In the genomic region with DNA sequence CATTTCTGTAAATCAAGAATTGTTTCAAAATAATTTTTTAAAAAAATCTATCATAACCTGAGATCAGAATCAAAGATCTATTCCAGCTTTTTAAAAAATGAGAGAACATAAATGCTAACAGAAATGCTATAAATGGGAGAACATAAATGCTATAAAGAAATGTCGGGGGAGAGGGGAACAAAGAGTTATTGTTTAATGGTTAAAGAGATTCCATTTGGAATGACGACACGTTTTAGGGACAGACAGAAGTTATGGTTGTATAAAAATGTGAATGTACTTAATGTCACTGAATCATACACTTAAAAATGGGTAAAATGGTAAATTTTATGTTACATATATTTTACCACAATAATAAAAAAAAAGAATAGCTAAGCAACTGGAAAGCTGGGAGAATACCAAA, we compare ENCODE assay signal across 14 cellular contexts.
A peak's percentile ranks its signal among the peaks of the same experiment; 100 is the strongest.
DNase-seq lines count a peak whose midpoint lies in the region; ATAC-seq and TF ChIP-seq lines count a peak whose summit lies in the region.
"Had no signal": no experiment of that assay in that cellular context is flagged by ENCODE, and none has a peak within 500 bp of the region (broad histone marks: within the 10 kb centered on the region; RNA-seq: fewer than 3 reads in every experiment).

No MANE protein-coding gene starts in this region.

- H3K36me3 ChIP-seq in uterus = no peaks in the 10 kb centered on the region

- H3K27me3 Mint-ChIP-seq in activated T-cell treated with anti-CD3 and anti-CD28 coated beads, Interleukin-2, amount 50 U/mL, for 72 hours (ENCODE audit: low read depth) = no peaks in the 10 kb centered on the region
- no peaks in the 10 kb centered on the region for H3K27me3 Mint-ChIP-seq in T-helper 17 cell
- H3K27me3 Mint-ChIP-seq in stimulated activated memory B cell treated with anti-CD40 and anti-IgM and Interleukin-4, amounts not matched to agents 10 μg/mL and 1 μg/mL and 100 μg/mL, for 72 hours = no peaks in the 10 kb centered on the region
- H3K27me3 Mint-ChIP-seq: CD8-positive, alpha-beta memory T cell had no signal

- no peaks in the 10 kb centered on the region for H3K27me3 ChIP-seq in uterus

- peaks cover 0 to 7% of the 10 kb centered on the region in 2 donors for H3K36me3 Mint-ChIP-seq in activated T-cell treated with anti-CD3 and anti-CD28 coated beads, Interleukin-2, amount 50 U/mL, for 72 hours (ENCODE audit: insufficient read depth in 2 of 2)
- peaks cover 6% of the 10 kb centered on the region for H3K36me3 Mint-ChIP-seq in T-helper 17 cell (ENCODE audit: low read depth)
- peaks cover 6% of the 10 kb centered on the region for H3K36me3 Mint-ChIP-seq in stimulated activated memory B cell treated with anti-CD40 and anti-IgM and Interleukin-4, amounts not matched to agents 10 μg/mL and 1 μg/mL and 100 μg/mL, for 72 hours

- H3K9me3 ChIP-seq in T-helper 17 cell (ENCODE audit: control insufficient read depth, low read length, poor library complexity, severe bottlenecking) = no peaks in the 10 kb centered on the region
- no peaks in the 10 kb centered on the region for H3K9me3 ChIP-seq in uterus

- H3K27ac Mint-ChIP-seq in activated T-cell treated with anti-CD3 and anti-CD28 coated beads, Interleukin-2, amount 50 U/mL, for 72 hours = peak overlapping the region; percentile 68
- peak overlapping the region; percentile 81 for H3K27ac Mint-ChIP-seq in T-helper 17 cell
- no peak overlapping the region for H3K27ac Mint-ChIP-seq in stimulated activated memory B cell treated with anti-CD40 and anti-IgM and Interleukin-4, amounts not matched to agents 10 μg/mL and 1 μg/mL and 100 μg/mL, for 72 hours
- H3K27ac Mint-ChIP-seq: H9 had no signal

- H3K27ac ChIP-seq in uterus = no peak overlapping the region
- H3K27ac ChIP-seq: 22Rv1 had no signal

- H3K4me1 ChIP-seq in uterus = no peaks in the 10 kb centered on the region

- no peak for DNase-seq in activated T-cell treated with anti-CD3 and anti-CD28 coated beads, Interleukin-2, amount 50 U/mL, for 72 hours
- DNase-seq in activated T-cell treated with anti-CD3 and anti-CD28 coated beads for 4 hours (no peak), T-helper 17 cell (no peak), medulla oblongata (ENCODE audit: extremely low spot score) (peak; percentile 12), superior temporal gyrus (ENCODE audit: extremely low spot score) (peak; percentile 41), uterus (no peak)
- DNase-seq in stimulated activated CD4-positive, alpha-beta T cell treated with anti-CD3 and anti-CD28 coated beads, Interleukin-15, amount 100 ng/mL, for 24 hours = no peak
- DNase-seq: CD8-positive, alpha-beta memory T cell; DMS 273 treated with DMSO at 0.1 percent for 48 hours; GOT3; H9 had no signal

- no peak overlapping the region for H3K4me3 Mint-ChIP-seq in activated T-cell treated with anti-CD3 and anti-CD28 coated beads, Interleukin-2, amount 50 U/mL, for 72 hours
- no peak overlapping the region for H3K4me3 Mint-ChIP-seq in T-helper 17 cell
- no peak overlapping the region for H3K4me3 Mint-ChIP-seq in stimulated activated memory B cell treated with anti-CD40 and anti-IgM and Interleukin-4, amounts not matched to agents 10 μg/mL and 1 μg/mL and 100 μg/mL, for 72 hours
- H3K4me3 Mint-ChIP-seq: CD14-positive monocyte; CD8-positive, alpha-beta memory T cell; H9 had no signal

- intact Hi-C loops in uterus (cut with DNase I; ENCODE audit: low total_unique reads) = no loop called here

- H3K4me3 ChIP-seq in uterus = no peak overlapping the region

- no peak for TF ChIP-seq POLR2A in uterus (IDR thresholded peaks at IDR 0.05)

- no peak for TF ChIP-seq CTCF in uterus (IDR thresholded peaks at IDR 0.05)

- H3K4me1 Mint-ChIP-seq in activated T-cell treated with anti-CD3 and anti-CD28 coated beads, Interleukin-2, amount 50 U/mL, for 72 hours (ENCODE audit: low read depth) = peaks cover 4% of the 10 kb centered on the region
- peaks cover 9% of the 10 kb centered on the region for H3K4me1 Mint-ChIP-seq in T-helper 17 cell
- H3K4me1 Mint-ChIP-seq in stimulated activated memory B cell treated with anti-CD40 and anti-IgM and Interleukin-4, amounts not matched to agents 10 μg/mL and 1 μg/mL and 100 μg/mL, for 72 hours = no peaks in the 10 kb centered on the region
- H3K4me1 Mint-ChIP-seq: CD14-positive monocyte, H9 had no signal

- H3K9me3 Mint-ChIP-seq in activated T-cell treated with anti-CD3 and anti-CD28 coated beads, Interleukin-2, amount 50 U/mL, for 72 hours = no peaks in the 10 kb centered on the region
- no peaks in the 10 kb centered on the region for H3K9me3 Mint-ChIP-seq in stimulated activated memory B cell treated with anti-CD40 and anti-IgM and Interleukin-4, amounts not matched to agents 10 μg/mL and 1 μg/mL and 100 μg/mL, for 72 hours
- H3K9me3 Mint-ChIP-seq: CD14-positive monocyte; CD8-positive, alpha-beta memory T cell had no signal

- no peak for ATAC-seq in activated T-cell treated with anti-CD3 and anti-CD28 coated beads, Interleukin-2, amount 50 U/mL, for 72 hours (replicated peaks in 1 of 2)
- ATAC-seq in T-helper 17 cell = no peak
- no peak for ATAC-seq in stimulated activated memory B cell treated with anti-CD40 and anti-IgM and Interleukin-4, amounts not matched to agents 10 μg/mL and 1 μg/mL and 100 μg/mL, for 72 hours

Comparison
In these comparisons a context has a peak if more than half of its experiments do, and no peak if none do; other contexts are left out.
1. DNase-seq: peak in medulla oblongata (single experiment) and superior temporal gyrus (single experiment); none in activated T-cell treated with anti-CD3 and anti-CD28 coated beads, Interleukin-2, amount 50 U/mL, for 72 hours (0 of 2), activated T-cell treated with anti-CD3 and anti-CD28 coated beads for 4 hours (single experiment), T-helper 17 cell (0 of 3), uterus (0 of 2) and stimulated activated CD4-positive, alpha-beta T cell treated with anti-CD3 and anti-CD28 coated beads, Interleukin-15, amount 100 ng/mL, for 24 hours (single experiment).